ENCODE assay signal across 8 cellular contexts in the genomic region with DNA sequence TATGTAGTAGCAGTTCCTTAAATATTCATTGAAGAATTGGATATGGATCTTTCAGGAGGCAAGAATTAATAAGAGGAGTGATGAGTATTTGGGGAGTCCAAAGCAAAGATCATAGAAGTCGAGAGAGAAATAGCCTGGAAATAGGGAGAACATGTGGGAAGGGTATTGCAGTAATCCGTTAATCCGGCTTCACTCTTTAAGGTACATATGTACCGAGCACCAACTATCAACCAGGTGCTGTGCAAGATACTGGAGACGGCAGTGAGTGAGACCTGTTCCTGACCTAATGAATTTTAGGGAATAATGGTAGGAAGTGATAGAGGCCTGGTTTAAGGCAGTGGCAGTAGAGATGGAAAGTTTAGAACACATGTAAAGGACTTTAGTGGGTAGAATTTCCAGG. TPM values are rescaled to one million over a fixed set of nuclear protein-coding genes. Genes with fewer than 3 reads are reported as not detected.
DNase-seq lines count a peak whose midpoint lies in the region; ATAC-seq and TF ChIP-seq lines count a peak whose summit lies in the region.

No MANE protein-coding gene starts in this region.

- peaks cover 30% of the 10 kb centered on the region for H3K36me3 Mint-ChIP-seq in activated naive CD4-positive, alpha-beta T cell treated with anti-CD3 and anti-CD28 coated beads, Interleukin-2, amount 10 ng/mL, durations not matched to agents 7 days and 5 days
- peaks cover 21% of the 10 kb centered on the region for H3K36me3 Mint-ChIP-seq in type B pancreatic cell

- 61% methylated on average over 5 of the region's 5 CpGs for WGBS in right lobe of liver (ENCODE audit: insufficient coverage, low coverage, low lambda C conversion rate, missing lambda C conversion rate)

- H3K36me3 ChIP-seq in right lobe of liver = peaks cover 0 to 26% (median 6%) of the 10 kb centered on the region in 4 donors

- H3K9me3 ChIP-seq in right lobe of liver = no peaks in the 10 kb centered on the region

- DNase-seq in activated naive CD4-positive, alpha-beta T cell treated with anti-CD3 and anti-CD28 coated beads, Interleukin-2, amount 10 ng/mL, durations not matched to agents 7 days and 5 days = no peak
- DNase-seq in activated naive CD4-positive, alpha-beta T cell treated with Interleukin-2 at 50 U/mL for 16 hours = no peak
- DNase-seq in astrocyte of the cerebellum (ENCODE audit: low read depth) = no peak
- DNase-seq in right lobe of liver = no peak
- DNase-seq in type B pancreatic cell (ENCODE audit: extremely low spot score, unreplicated experiment) = no peak
- DNase-seq in GM19240 (ENCODE audit: insufficient read length, low spot score) = no peak
- no peak for DNase-seq in DMS114 treated with DMSO at 0.1 percent for 48 hours (lab: John Stamatoyannopoulos, UW; ENCODE audit: unreplicated experiment)

- no peaks in the 10 kb centered on the region for H3K9me3 Mint-ChIP-seq in activated naive CD4-positive, alpha-beta T cell treated with anti-CD3 and anti-CD28 coated beads, Interleukin-2, amount 10 ng/mL, durations not matched to agents 7 days and 5 days
- no peaks in the 10 kb centered on the region for H3K9me3 Mint-ChIP-seq in type B pancreatic cell

- H3K4me3 ChIP-seq in astrocyte of the cerebellum (ENCODE audit: low read depth, low read length) (peak overlapping the region; percentile 84), right lobe of liver (peak overlapping the region; percentile 75 to 96 (median 85))

- H3K4me3 Mint-ChIP-seq in activated naive CD4-positive, alpha-beta T cell treated with anti-CD3 and anti-CD28 coated beads, Interleukin-2, amount 10 ng/mL, durations not matched to agents 7 days and 5 days = peak overlapping the region; percentile 84
- peak overlapping the region; percentile 94 for H3K4me3 Mint-ChIP-seq in type B pancreatic cell

- TF ChIP-seq CTCF in astrocyte of the cerebellum (IDR thresholded peaks at IDR 0.05; ENCODE audit: low read depth, low read length, missing control alignments) (no peak), right lobe of liver (IDR thresholded peaks at IDR 0.05) (no peak), type B pancreatic cell (conservative IDR thresholded peaks at IDR 0.05) (no peak)

- TF ChIP-seq POLR2A in right lobe of liver (IDR thresholded peaks at IDR 0.05) = no peak

- intact Hi-C loops in right lobe of liver (cut with DNase I) = no loop called here

- peak overlapping the region; percentile 99 for H3K27ac Mint-ChIP-seq in activated naive CD4-positive, alpha-beta T cell treated with anti-CD3 and anti-CD28 coated beads, Interleukin-2, amount 10 ng/mL, durations not matched to agents 7 days and 5 days
- H3K27ac Mint-ChIP-seq in type B pancreatic cell = peak overlapping the region; percentile 100

- in situ Hi-C loops in astrocyte of the cerebellum (cut with HindIII; ENCODE audit: low sequenced_read_pairs) = no loop called here

- CTCF ChIA-PET in activated naive CD4-positive, alpha-beta T cell treated with anti-CD3 and anti-CD28 coated beads, Interleukin-2, amount 10 ng/mL, durations not matched to agents 7 days and 5 days (lab: Charles Lee) = interaction anchor here (1.2 kb wide), 1 partner anchor 103 kb away, joined by 3 read pairs; no protein-coding TSS in a partner anchor

- peaks cover 0 to 34% (median 12%) of the 10 kb centered on the region in 4 donors for H3K4me1 ChIP-seq in right lobe of liver

- H3K27ac ChIP-seq in right lobe of liver = peak overlapping the region; percentile 99 to 100 (median 99)

- no peaks in the 10 kb centered on the region for H3K27me3 ChIP-seq in right lobe of liver

- peaks cover 48% of the 10 kb centered on the region for H3K4me1 Mint-ChIP-seq in activated naive CD4-positive, alpha-beta T cell treated with anti-CD3 and anti-CD28 coated beads, Interleukin-2, amount 10 ng/mL, durations not matched to agents 7 days and 5 days
- peaks cover 30% of the 10 kb centered on the region for H3K4me1 Mint-ChIP-seq in type B pancreatic cell (ENCODE audit: unreplicated experiment)

- ATAC-seq in right lobe of liver (no peak), GM21737 (IDR thresholded peaks at IDR 0.05; ENCODE audit: unreplicated experiment) (no peak)

- no peaks in the 10 kb centered on the region for H3K27me3 Mint-ChIP-seq in activated naive CD4-positive, alpha-beta T cell treated with anti-CD3 and anti-CD28 coated beads, Interleukin-2, amount 10 ng/mL, durations not matched to agents 7 days and 5 days
- H3K27me3 Mint-ChIP-seq in type B pancreatic cell = no peaks in the 10 kb centered on the region

RNA-seq across cellular contexts. Expression of gene ELP5, which starts 1.1 kb away (rescaled TPM):
- total RNA-seq in right lobe of liver (10 to 100 TPM; 14.2 to 29.6 (median 22.9) TPM), type B pancreatic cell (ENCODE audit: low replicate concordance) (43.1 and 55.7 TPM in 2 replicates)

RNA-seq across cellular contexts. Expression of gene CTDNEP1, which starts 1.5 kb away (rescaled TPM):
- 10 to 100 TPM; 25.9 to 34.6 (median 31.9) TPM for total RNA-seq in right lobe of liver
- total RNA-seq in type B pancreatic cell (ENCODE audit: low replicate concordance) = 138 and 154 TPM in 2 replicates

RNA-seq across cellular contexts. Expression of gene CLDN7, which starts 9.2 kb away (rescaled TPM):
- total RNA-seq in right lobe of liver = 100 to 1,000 TPM in 1 of 6 experiments, 10 to 100 TPM in 4, 1 to 10 TPM in 1; 9.6 to 114 (median 23.3) TPM
- 118 and 284 TPM in 2 replicates for total RNA-seq in type B pancreatic cell (ENCODE audit: low replicate concordance)

RNA-seq across cellular contexts. Expression of gene GABARAP, which starts 10.8 kb away (rescaled TPM):
- 100 to 1,000 TPM; 238 to 330 (median 244) TPM for total RNA-seq in right lobe of liver
- total RNA-seq in type B pancreatic cell (ENCODE audit: low replicate concordance) = 478 and 570 TPM in 2 replicates

RNA-seq across cellular contexts. Expression of gene PHF23, which starts 13.8 kb away (rescaled TPM):
- total RNA-seq in right lobe of liver (10 to 100 TPM; 16.0 to 24.3 (median 18.2) TPM), type B pancreatic cell (ENCODE audit: low replicate concordance) (42.8 and 61.1 TPM in 2 replicates)
